In genomic region chr4:156939151-156939550, GRCh38 we compare ENCODE assay signal across 23 cellular contexts. TPM values are rescaled to one million over a fixed set of nuclear protein-coding genes. Genes with fewer than 3 reads are reported as not detected.
"Had no signal": no experiment of that assay in that cellular context is flagged by ENCODE, and none has a peak within 500 bp of the region (broad histone marks: within the 10 kb centered on the region; RNA-seq: fewer than 3 reads in every experiment).

No MANE protein-coding gene starts in this region.

- H3K4me3 Mint-ChIP-seq: activated T-cell treated with anti-CD3 and anti-CD28 coated beads, Interleukin-2, amount 50 U/mL, for 72 hours; endodermal cell; immature natural killer cell; natural killer cell treated with Interleukin-12 subunit alpha and Interleukin-12 subunit beta and Interleukin-15 and Interleukin-18, amount 100 ng/mL, for 72 hours had no signal

- H3K9me3 ChIP-seq: neutrophil, sigmoid colon, transverse colon, vagina had no signal

- H3K27ac Mint-ChIP-seq: activated T-cell treated with anti-CD3 and anti-CD28 coated beads, Interleukin-2, amount 50 U/mL, for 72 hours; endodermal cell; immature natural killer cell; natural killer cell treated with Interleukin-12 subunit alpha and Interleukin-12 subunit beta and Interleukin-15 and Interleukin-18, amount 100 ng/mL, for 72 hours had no signal

- H3K36me3 ChIP-seq: cardiac muscle cell, neutrophil, sigmoid colon, transverse colon, vagina had no signal

- ATAC-seq: activated T-cell treated with anti-CD3 and anti-CD28 coated beads, Interleukin-2, amount 50 U/mL, for 72 hours; esophagus mucosa; natural killer cell treated with Interleukin-12 subunit alpha and Interleukin-12 subunit beta and Interleukin-15 and Interleukin-18, amount 100 ng/mL, for 72 hours had no signal

- H3K27ac ChIP-seq: cardiac muscle cell, dorsolateral prefrontal cortex, transverse colon, vagina, VCaP had no signal

- H3K4me1 Mint-ChIP-seq: immature natural killer cell had no signal

- H3K27me3 ChIP-seq: cardiac muscle cell, dorsolateral prefrontal cortex, neutrophil, sigmoid colon, transverse colon, vagina had no signal

- H3K4me3 ChIP-seq: cardiac muscle cell, dorsolateral prefrontal cortex, sigmoid colon, transverse colon, vagina had no signal

- H3K27me3 Mint-ChIP-seq: natural killer cell treated with Interleukin-12 subunit alpha and Interleukin-12 subunit beta and Interleukin-15 and Interleukin-18, amount 100 ng/mL, for 72 hours had no signal

- DNase-seq: activated CD4-positive, alpha-beta T cell treated with anti-CD3 and anti-CD28 coated beads for 1 hour; activated CD8-positive, alpha-beta memory T cell treated with anti-CD3 and anti-CD28 coated beads for 24 hours; activated CD8-positive, alpha-beta memory T cell treated with anti-CD3 and anti-CD28 coated beads, Interleukin-2, amount 50 U/mL, for 48 hours; activated effector memory CD4-positive, alpha-beta T cell treated with anti-CD3 and anti-CD28 coated beads, Interleukin-2, amount 50 U/mL, for 16 hours; activated naive CD4-positive, alpha-beta T cell treated with anti-CD3 and anti-CD28 coated beads, Interleukin-2, amount 50 U/mL, for 16 hours; activated T-cell treated with anti-CD3 and anti-CD28 coated beads, Interleukin-2, amount 50 U/mL, for 72 hours; aorta; dorsolateral prefrontal cortex; endodermal cell; immature natural killer cell; mesendoderm; sigmoid colon; stimulated activated CD8-positive, alpha-beta memory T cell treated with anti-CD3 and anti-CD28 coated beads, Interleukin-4, amount 100 ng/mL, for 48 hours; stimulated activated naive CD4-positive, alpha-beta T cell treated with Interleukin-2 at 50 U/mL for 16 hours; SW 1271; T-helper 2 cell; transverse colon had no signal

- H3K36me3 Mint-ChIP-seq: immature natural killer cell; natural killer cell treated with Interleukin-12 subunit alpha and Interleukin-12 subunit beta and Interleukin-15 and Interleukin-18, amount 100 ng/mL, for 72 hours had no signal

- H3K9me3 Mint-ChIP-seq: endodermal cell had no signal

RNA-seq across cellular contexts. Expression of gene PDGFC, which starts 32.4 kb away (rescaled TPM):
- total RNA-seq: activated T-cell treated with anti-CD3 and anti-CD28 coated beads, Interleukin-2, amount 50 U/mL, for 72 hours; natural killer cell treated with Interleukin-12 subunit alpha and Interleukin-12 subunit beta and Interleukin-15 and Interleukin-18, amount 100 ng/mL, for 72 hours had no signal
